In the genomic region with DNA sequence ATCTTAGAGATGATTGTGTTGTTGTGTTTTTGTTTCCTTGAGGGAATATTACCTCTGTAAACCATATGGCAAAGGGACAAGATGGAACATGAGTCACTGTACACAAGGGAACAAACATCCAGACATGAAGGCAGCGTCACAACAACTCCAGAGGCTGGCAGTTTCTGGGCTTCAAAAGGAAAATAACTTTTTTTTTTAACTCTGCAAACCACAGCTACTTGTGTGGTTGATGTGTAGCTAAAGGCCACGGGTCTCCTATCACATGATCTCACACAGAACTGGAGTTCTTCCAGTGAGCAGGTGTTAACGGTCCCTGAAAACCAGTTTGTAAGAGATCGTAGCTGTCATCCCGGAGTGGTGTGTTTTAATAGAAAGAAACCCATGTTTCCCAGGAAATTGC, we compare ENCODE assay signal across 10 cellular contexts. TPM values are rescaled to one million over a fixed set of nuclear protein-coding genes. Genes with fewer than 3 reads are reported as not detected.
DNase-seq lines count a peak whose midpoint lies in the region; ATAC-seq and TF ChIP-seq lines count a peak whose summit lies in the region.
"Had no signal": no experiment of that assay in that cellular context is flagged by ENCODE, and none has a peak within 500 bp of the region (broad histone marks: within the 10 kb centered on the region; RNA-seq: fewer than 3 reads in every experiment).

No MANE protein-coding gene starts in this region.

- H4K91ac ChIP-seq in mesenchymal stem cell (ENCODE audit: low read length) = no peak overlapping the region

- no peaks in the 10 kb centered on the region for H3K79me2 ChIP-seq in KMS-11 (ENCODE audit: insufficient read depth, low read depth)

- H3K9ac ChIP-seq in KMS-11 = no peak overlapping the region
- no peak overlapping the region for H3K9ac ChIP-seq in mesenchymal stem cell (ENCODE audit: low read length)

- no peak overlapping the region for H2BK5ac ChIP-seq in mesenchymal stem cell (ENCODE audit: low read depth, low read length, poor library complexity, severe bottlenecking)

- intact Hi-C loops in A673 (cut with micrococcal nuclease; ENCODE audit: unreplicated experiment) = no loop called here

- H3K36me3 ChIP-seq in KMS-11 (ENCODE audit: insufficient read depth) (no peaks in the 10 kb centered on the region), mesenchymal stem cell (ENCODE audit: control insufficient read depth in 1 of 2, insufficient read depth in 2 of 2, low read depth in 1 of 2, low read length in 2 of 2) (no peaks in the 10 kb centered on the region), A673 (ENCODE audit: insufficient read depth, low read length, poor library complexity, severe bottlenecking) (no peaks in the 10 kb centered on the region)
- H3K36me3 ChIP-seq: heart right ventricle had no signal

- no peak overlapping the region for H3K18ac ChIP-seq in mesenchymal stem cell (ENCODE audit: low read depth in 1 of 2, low read length in 2 of 2)

- no peak overlapping the region for H2BK120ac ChIP-seq in mesenchymal stem cell (ENCODE audit: low read depth, low read length)

- no peak overlapping the region for H4K8ac ChIP-seq in mesenchymal stem cell (ENCODE audit: low read length)

- H3K4me3 ChIP-seq in KMS-11 (IDR thresholded peaks at IDR 0.05; ENCODE audit: insufficient read depth, low read depth, low read length) (no peak overlapping the region), mesenchymal stem cell (ENCODE audit: insufficient read depth in 1 of 2, low read depth in 1 of 2, low read length in 2 of 2) (no peak overlapping the region), A673 (ENCODE audit: low read depth, low read length, poor library complexity, severe bottlenecking) (no peak overlapping the region)

- no peak overlapping the region for H3K23ac ChIP-seq in mesenchymal stem cell (ENCODE audit: low read length in 2 of 2)

- 78% methylated on average over 5 of the region's 5 CpGs for WGBS in mesenchymal stem cell

- H4K20me1 ChIP-seq in KMS-11 (ENCODE audit: insufficient read depth) = no peaks in the 10 kb centered on the region

- CTCF ChIA-PET in A673 (lab: Charles Lee) = no interaction called here

- no peak overlapping the region for H2AFZ ChIP-seq in KMS-11 (ENCODE audit: low read depth)
- no peak overlapping the region for H2AFZ ChIP-seq in mesenchymal stem cell (ENCODE audit: low read depth, low read length)

- H3K79me1 ChIP-seq in mesenchymal stem cell (replicated peaks; ENCODE audit: low read length, poor library complexity, severe bottlenecking) = no peaks in the 10 kb centered on the region

- no peak for TF ChIP-seq CTCF in KMS-11 (conservative IDR thresholded peaks at IDR 0.05; ENCODE audit: low read depth, low read length)
- TF ChIP-seq CTCF in A673 (conservative IDR thresholded peaks at IDR 0.05; ENCODE audit: low read depth, low read length) = no peak

- H3K27me3 ChIP-seq in KMS-11 (ENCODE audit: insufficient read depth, low read depth) (no peaks in the 10 kb centered on the region), mesenchymal stem cell (ENCODE audit: control insufficient read depth in 1 of 2, insufficient read depth in 1 of 2, low read length in 2 of 2) (no peaks in the 10 kb centered on the region), A673 (replicated peaks; ENCODE audit: insufficient read depth, low read depth, low read length, poor library complexity) (no peaks in the 10 kb centered on the region)
- H3K27me3 ChIP-seq: heart right ventricle had no signal

- no peak overlapping the region for H3K27ac ChIP-seq in KMS-11
- no peak overlapping the region for H3K27ac ChIP-seq in mesenchymal stem cell (ENCODE audit: low read length, poor library complexity, severe bottlenecking)
- no peak overlapping the region for H3K27ac ChIP-seq in A673 (ENCODE audit: low read depth, low read length, poor library complexity, severe bottlenecking)
- H3K27ac ChIP-seq: heart right ventricle had no signal

- POLR2A ChIA-PET in A673 (lab: Charles Lee; ENCODE audit: low non-redundant PET) = no interaction called here

- H2BK15ac ChIP-seq in mesenchymal stem cell (ENCODE audit: low read depth, poor library complexity, severe bottlenecking) = no peak overlapping the region

- no peak overlapping the region for H3K4ac ChIP-seq in mesenchymal stem cell (ENCODE audit: low read depth in 1 of 2, low read length in 2 of 2)

- H3K4me2 ChIP-seq in KMS-11 (peak overlapping the region; percentile 27; the same call in 1 of the 2 replicates), mesenchymal stem cell (ENCODE audit: low read length, poor library complexity, severe bottlenecking) (no peak overlapping the region)

- H3K4me1 ChIP-seq in KMS-11 (ENCODE audit: low read depth, poor library complexity, severe bottlenecking) = peaks cover 57% of the 10 kb centered on the region
- H3K4me1 ChIP-seq in mesenchymal stem cell (ENCODE audit: control insufficient read depth, insufficient read depth, low read depth, low read length) = no peaks in the 10 kb centered on the region
- H3K4me1 ChIP-seq in A673 (ENCODE audit: insufficient read depth, low read length, poor library complexity, severe bottlenecking) = no peaks in the 10 kb centered on the region

- no peak overlapping the region for H2AK5ac ChIP-seq in mesenchymal stem cell (ENCODE audit: low read length, severe bottlenecking)

- BruUV-seq in A673 (replicated peaks; lab: Mats Ljungman, UMichigan) = no TSS peak

- H2BK12ac ChIP-seq in mesenchymal stem cell (ENCODE audit: low read length in 2 of 2) = no peak overlapping the region

- H3K14ac ChIP-seq in mesenchymal stem cell (ENCODE audit: low read length in 2 of 2) = no peak overlapping the region

- ATAC-seq in GM18502 (IDR thresholded peaks at IDR 0.05; ENCODE audit: poor library complexity, unreplicated experiment) (peak; percentile 41), GM18873 (IDR thresholded peaks at IDR 0.05; ENCODE audit: low FRiP score, unreplicated experiment) (no peak)
- ATAC-seq: heart right ventricle had no signal

- no peaks in the 10 kb centered on the region for H3K9me3 ChIP-seq in mesenchymal stem cell (ENCODE audit: control insufficient read depth, low read length)
- no peaks in the 10 kb centered on the region for H3K9me3 ChIP-seq in A673 (ENCODE audit: low read depth, low read length, poor library complexity, severe bottlenecking)

- peak; percentile 34 for DNase-seq in activated T-cell treated with anti-CD3 and anti-CD28 coated beads, Interleukin-2, amount 50 U/mL, for 1 hour
- DNase-seq in mesenchymal stem cell (peak; percentile 29), SK-N-DZ (ENCODE audit: low spot score) (no peak), middle frontal gyrus (ENCODE audit: extremely low spot score, low spot score) (no peak), A673 (ENCODE audit: low spot score) (no peak)
- DNase-seq: heart right ventricle, occipital lobe had no signal

RNA-seq across cellular contexts. Expression of a gene that starts 33.2 kb away (rescaled TPM):
- 41.2 TPM for polyA plus RNA-seq in mesenchymal stem cell (2013, experiment 1 of 2)
- 42.7 TPM for polyA plus RNA-seq in mesenchymal stem cell (2013, experiment 2 of 2)
- polyA plus RNA-seq in SK-N-DZ (2014; cell fraction: cytosol; rRNA removed) = 51.1 and 54.9 TPM in 2 replicates
- 25.2 and 51.2 TPM in 2 replicates for polyA plus RNA-seq in SK-N-DZ (2014; cell fraction: nucleus; rRNA removed)
- total RNA-seq in A673 (2021) = 106 and 113 TPM in 2 replicates

Comparison
In these comparisons a context has a peak if more than half of its experiments do, and no peak if none do; other contexts are left out.
1. DNase-seq: peak in activated T-cell treated with anti-CD3 and anti-CD28 coated beads, Interleukin-2, amount 50 U/mL, for 1 hour (single experiment) and mesenchymal stem cell (single experiment); none in SK-N-DZ (single experiment), middle frontal gyrus (single experiment) and A673 (single experiment).